Comparison of ENCODE assay signal across 1 cellular context in the genomic region with DNA sequence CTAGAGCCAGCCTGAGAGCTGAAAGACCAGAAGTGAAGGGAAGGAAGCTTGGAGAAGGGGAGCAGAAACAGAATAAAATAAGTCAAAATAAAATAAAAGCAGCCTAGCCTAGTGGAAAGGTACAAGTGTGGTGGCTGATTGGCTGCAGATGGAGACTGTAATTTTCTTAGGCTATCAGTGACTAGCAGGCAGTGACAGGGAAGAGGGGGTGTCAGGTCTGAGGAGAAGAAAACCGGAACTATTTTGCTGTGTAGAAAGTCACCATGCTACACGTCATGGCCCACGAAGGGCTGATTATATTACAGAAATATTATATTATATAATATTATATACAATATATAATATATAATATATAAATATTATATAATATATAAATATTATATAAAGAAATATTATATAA.
TF ChIP-seq lines count a peak whose summit lies in the region.

No MANE protein-coding gene starts in this region.

TF ChIP-seq in GM23338, 12 proteins besides CTCF, POLR2A, EP300 and RAD21:
- TF ChIP-seq, protein P1, sequence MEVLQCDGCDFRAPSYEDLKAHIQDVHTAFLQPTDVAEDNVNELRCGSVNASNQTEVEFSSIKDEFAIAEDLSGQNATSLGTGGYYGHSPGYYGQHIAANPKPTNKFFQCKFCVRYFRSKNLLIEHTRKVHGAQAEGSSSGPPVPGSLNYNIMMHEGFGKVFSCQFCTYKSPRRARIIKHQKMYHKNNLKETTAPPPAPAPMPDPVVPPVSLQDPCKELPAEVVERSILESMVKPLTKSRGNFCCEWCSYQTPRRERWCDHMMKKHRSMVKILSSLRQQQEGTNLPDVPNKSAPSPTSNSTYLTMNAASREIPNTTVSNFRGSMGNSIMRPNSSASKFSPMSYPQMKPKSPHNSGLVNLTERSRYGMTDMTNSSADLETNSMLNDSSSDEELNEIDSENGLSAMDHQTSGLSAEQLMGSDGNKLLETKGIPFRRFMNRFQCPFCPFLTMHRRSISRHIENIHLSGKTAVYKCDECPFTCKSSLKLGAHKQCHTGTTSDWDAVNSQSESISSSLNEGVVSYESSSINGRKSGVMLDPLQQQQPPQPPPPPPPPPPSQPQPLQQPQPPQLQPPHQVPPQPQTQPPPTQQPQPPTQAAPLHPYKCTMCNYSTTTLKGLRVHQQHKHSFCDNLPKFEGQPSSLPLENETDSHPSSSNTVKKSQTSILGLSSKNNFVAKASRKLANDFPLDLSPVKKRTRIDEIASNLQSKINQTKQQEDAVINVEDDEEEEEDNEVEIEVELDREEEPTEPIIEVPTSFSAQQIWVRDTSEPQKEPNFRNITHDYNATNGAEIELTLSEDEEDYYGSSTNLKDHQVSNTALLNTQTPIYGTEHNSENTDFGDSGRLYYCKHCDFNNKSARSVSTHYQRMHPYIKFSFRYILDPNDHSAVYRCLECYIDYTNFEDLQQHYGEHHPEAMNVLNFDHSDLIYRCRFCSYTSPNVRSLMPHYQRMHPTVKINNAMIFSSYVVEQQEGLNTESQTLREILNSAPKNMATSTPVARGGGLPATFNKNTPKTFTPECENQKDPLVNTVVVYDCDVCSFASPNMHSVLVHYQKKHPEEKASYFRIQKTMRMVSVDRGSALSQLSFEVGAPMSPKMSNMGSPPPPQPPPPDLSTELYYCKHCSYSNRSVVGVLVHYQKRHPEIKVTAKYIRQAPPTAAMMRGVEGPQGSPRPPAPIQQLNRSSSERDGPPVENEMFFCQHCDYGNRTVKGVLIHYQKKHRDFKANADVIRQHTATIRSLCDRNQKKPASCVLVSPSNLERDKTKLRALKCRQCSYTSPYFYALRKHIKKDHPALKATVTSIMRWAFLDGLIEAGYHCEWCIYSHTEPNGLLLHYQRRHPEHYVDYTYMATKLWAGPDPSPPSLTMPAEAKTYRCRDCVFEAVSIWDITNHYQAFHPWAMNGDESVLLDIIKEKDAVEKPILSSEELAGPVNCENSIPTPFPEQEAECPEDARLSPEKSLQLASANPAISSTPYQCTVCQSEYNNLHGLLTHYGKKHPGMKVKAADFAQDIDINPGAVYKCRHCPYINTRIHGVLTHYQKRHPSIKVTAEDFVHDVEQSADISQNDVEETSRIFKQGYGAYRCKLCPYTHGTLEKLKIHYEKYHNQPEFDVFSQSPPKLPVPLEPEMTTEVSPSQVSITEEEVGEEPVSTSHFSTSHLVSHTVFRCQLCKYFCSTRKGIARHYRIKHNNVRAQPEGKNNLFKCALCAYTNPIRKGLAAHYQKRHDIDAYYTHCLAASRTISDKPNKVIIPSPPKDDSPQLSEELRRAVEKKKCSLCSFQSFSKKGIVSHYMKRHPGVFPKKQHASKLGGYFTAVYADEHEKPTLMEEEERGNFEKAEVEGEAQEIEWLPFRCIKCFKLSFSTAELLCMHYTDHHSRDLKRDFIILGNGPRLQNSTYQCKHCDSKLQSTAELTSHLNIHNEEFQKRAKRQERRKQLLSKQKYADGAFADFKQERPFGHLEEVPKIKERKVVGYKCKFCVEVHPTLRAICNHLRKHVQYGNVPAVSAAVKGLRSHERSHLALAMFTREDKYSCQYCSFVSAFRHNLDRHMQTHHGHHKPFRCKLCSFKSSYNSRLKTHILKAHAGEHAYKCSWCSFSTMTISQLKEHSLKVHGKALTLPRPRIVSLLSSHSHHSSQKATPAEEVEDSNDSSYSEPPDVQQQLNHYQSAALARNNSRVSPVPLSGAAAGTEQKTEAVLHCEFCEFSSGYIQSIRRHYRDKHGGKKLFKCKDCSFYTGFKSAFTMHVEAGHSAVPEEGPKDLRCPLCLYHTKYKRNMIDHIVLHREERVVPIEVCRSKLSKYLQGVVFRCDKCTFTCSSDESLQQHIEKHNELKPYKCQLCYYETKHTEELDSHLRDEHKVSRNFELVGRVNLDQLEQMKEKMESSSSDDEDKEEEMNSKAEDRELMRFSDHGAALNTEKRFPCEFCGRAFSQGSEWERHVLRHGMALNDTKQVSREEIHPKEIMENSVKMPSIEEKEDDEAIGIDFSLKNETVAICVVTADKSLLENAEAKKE (CRISPR knock-in tag; IDR thresholded peaks at IDR 0.05): no peak
- TF ChIP-seq EZH2phosphoT487 (IDR thresholded peaks at IDR 0.05; ENCODE audit: unreplicated experiment) (no peak), ZNF114 (CRISPR knock-in tag; IDR thresholded peaks at IDR 0.05) (no peak), JUNB (IDR thresholded peaks at IDR 0.05; ENCODE audit: unreplicated experiment) (no peak), ZNF331 (CRISPR knock-in tag; IDR thresholded peaks at IDR 0.05; ENCODE audit: low read depth) (no peak), CREB1 (CRISPR knock-in tag; IDR thresholded peaks at IDR 0.05; ENCODE audit: low read depth) (no peak), STAT1 (IDR thresholded peaks at IDR 0.05; ENCODE audit: unreplicated experiment) (no peak), EZH2 (IDR thresholded peaks at IDR 0.05; ENCODE audit: low read depth, unreplicated experiment) (no peak), POLR2AphosphoS5 (IDR thresholded peaks at IDR 0.05; ENCODE audit: low read depth) (no peak), NANOG (IDR thresholded peaks at IDR 0.05; ENCODE audit: borderline replicate concordance) (no peak)
- TF ChIP-seq, protein P2, sequence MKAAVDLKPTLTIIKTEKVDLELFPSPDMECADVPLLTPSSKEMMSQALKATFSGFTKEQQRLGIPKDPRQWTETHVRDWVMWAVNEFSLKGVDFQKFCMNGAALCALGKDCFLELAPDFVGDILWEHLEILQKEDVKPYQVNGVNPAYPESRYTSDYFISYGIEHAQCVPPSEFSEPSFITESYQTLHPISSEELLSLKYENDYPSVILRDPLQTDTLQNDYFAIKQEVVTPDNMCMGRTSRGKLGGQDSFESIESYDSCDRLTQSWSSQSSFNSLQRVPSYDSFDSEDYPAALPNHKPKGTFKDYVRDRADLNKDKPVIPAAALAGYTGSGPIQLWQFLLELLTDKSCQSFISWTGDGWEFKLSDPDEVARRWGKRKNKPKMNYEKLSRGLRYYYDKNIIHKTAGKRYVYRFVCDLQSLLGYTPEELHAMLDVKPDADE (IDR thresholded peaks at IDR 0.05): no peak
- TF ChIP-seq, protein P3, sequence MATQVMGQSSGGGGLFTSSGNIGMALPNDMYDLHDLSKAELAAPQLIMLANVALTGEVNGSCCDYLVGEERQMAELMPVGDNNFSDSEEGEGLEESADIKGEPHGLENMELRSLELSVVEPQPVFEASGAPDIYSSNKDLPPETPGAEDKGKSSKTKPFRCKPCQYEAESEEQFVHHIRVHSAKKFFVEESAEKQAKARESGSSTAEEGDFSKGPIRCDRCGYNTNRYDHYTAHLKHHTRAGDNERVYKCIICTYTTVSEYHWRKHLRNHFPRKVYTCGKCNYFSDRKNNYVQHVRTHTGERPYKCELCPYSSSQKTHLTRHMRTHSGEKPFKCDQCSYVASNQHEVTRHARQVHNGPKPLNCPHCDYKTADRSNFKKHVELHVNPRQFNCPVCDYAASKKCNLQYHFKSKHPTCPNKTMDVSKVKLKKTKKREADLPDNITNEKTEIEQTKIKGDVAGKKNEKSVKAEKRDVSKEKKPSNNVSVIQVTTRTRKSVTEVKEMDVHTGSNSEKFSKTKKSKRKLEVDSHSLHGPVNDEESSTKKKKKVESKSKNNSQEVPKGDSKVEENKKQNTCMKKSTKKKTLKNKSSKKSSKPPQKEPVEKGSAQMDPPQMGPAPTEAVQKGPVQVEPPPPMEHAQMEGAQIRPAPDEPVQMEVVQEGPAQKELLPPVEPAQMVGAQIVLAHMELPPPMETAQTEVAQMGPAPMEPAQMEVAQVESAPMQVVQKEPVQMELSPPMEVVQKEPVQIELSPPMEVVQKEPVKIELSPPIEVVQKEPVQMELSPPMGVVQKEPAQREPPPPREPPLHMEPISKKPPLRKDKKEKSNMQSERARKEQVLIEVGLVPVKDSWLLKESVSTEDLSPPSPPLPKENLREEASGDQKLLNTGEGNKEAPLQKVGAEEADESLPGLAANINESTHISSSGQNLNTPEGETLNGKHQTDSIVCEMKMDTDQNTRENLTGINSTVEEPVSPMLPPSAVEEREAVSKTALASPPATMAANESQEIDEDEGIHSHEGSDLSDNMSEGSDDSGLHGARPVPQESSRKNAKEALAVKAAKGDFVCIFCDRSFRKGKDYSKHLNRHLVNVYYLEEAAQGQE (IDR thresholded peaks at IDR 0.05; ENCODE audit: unreplicated experiment): no peak
